21 cellular contexts compared by ENCODE assay signal in genomic region chr11:107453594-107454286, GRCh38.
"Had no signal": no experiment of that assay in that cellular context is flagged by ENCODE, and none has a peak within 500 bp of the region (broad histone marks: within the 10 kb centered on the region; RNA-seq: fewer than 3 reads in every experiment).

No MANE protein-coding gene starts in this region.

- H3K27ac ChIP-seq: coronary artery, dorsolateral prefrontal cortex, esophagus muscularis mucosa, foreskin keratinocyte, gastroesophageal sphincter, heart left ventricle, hepatocyte, left lung, lower lobe of right lung had no signal

- H3K27me3 ChIP-seq: dorsolateral prefrontal cortex, esophagus muscularis mucosa, foreskin keratinocyte, gastroesophageal sphincter, heart left ventricle, hepatocyte, left lung had no signal

- FAIRE-seq: endothelial cell of umbilical vein, frontal cortex had no signal

- H3K9me3 Mint-ChIP-seq: immature natural killer cell had no signal

- H3K9me3 ChIP-seq: esophagus muscularis mucosa, gastroesophageal sphincter, heart left ventricle, left lung, lower lobe of right lung had no signal

- H3K4me3 ChIP-seq: coronary artery, dorsolateral prefrontal cortex, esophagus muscularis mucosa, gastroesophageal sphincter, heart left ventricle, hepatocyte, left lung, lower lobe of right lung had no signal

- H3K4me3 Mint-ChIP-seq: immature natural killer cell had no signal

- DNase-seq: dermis blood vessel endothelial cell; dorsolateral prefrontal cortex; effector CD4-positive, alpha-beta T cell; effector memory CD4-positive, alpha-beta T cell; foreskin keratinocyte; hypothalamus; immature natural killer cell; islet precursor cell; left cardiac atrium; left lung; left ventricle myocardium superior; lower lobe of right lung; mesenchymal stem cell; midbrain had no signal

- ATAC-seq: foreskin keratinocyte, gastroesophageal sphincter, heart left ventricle, left cardiac atrium, left lung, left ventricle myocardium superior, lower lobe of right lung had no signal

- H3K27ac Mint-ChIP-seq: immature natural killer cell had no signal
